16 cellular contexts compared by ENCODE assay signal in genomic region chr6:14964486-14964885, GRCh38.
"Had no signal": no experiment of that assay in that cellular context is flagged by ENCODE, and none has a peak within 500 bp of the region (broad histone marks: within the 10 kb centered on the region; RNA-seq: fewer than 3 reads in every experiment).

No MANE protein-coding gene starts in this region.

- H3K4me1 Mint-ChIP-seq: activated B cell treated with CpG ODN at 0.5 μM for 24 hours; activated CD4-positive, alpha-beta T cell treated with anti-CD3 and anti-CD28 coated beads, Interleukin-2, amount 10 ng/mL, durations not matched to agents 24 days and 14 days; stimulated activated naive CD8-positive, alpha-beta T cell treated with anti-CD3 and anti-CD28 coated beads, Interleukin-15, amount 100 ng/mL, for 72 hours; T-helper 17 cell had no signal

- H3K27ac Mint-ChIP-seq: activated B cell treated with CpG ODN at 0.5 μM for 24 hours; activated CD4-positive, alpha-beta T cell treated with anti-CD3 and anti-CD28 coated beads, Interleukin-2, amount 10 ng/mL, durations not matched to agents 24 days and 14 days; activated T-helper 2 cell treated with anti-CD3 and anti-CD28 coated beads, Interferon-gamma antibody, Interleukin-2, Interleukin-4, amounts not matched to agents 10 μg/mL and 5 μg/mL and 100 μg/mL, durations not matched to agents 14 hours and 24 hours and 36 hours; memory B cell; stimulated activated naive CD8-positive, alpha-beta T cell treated with anti-CD3 and anti-CD28 coated beads, Interleukin-15, amount 100 ng/mL, for 72 hours; T-helper 17 cell had no signal

- H3K27me3 ChIP-seq: body of pancreas, left lung, pancreas, testis had no signal

- ATAC-seq: body of pancreas; esophagus mucosa; left lung; stimulated activated naive CD8-positive, alpha-beta T cell treated with anti-CD3 and anti-CD28 coated beads, Interleukin-15, amount 100 ng/mL, for 72 hours; T-helper 17 cell had no signal

- H3K36me3 Mint-ChIP-seq: memory B cell had no signal

- DNase-seq: activated B cell treated with CpG ODN at 0.5 μM for 24 hours; activated CD4-positive, alpha-beta T cell treated with anti-CD3 and anti-CD28 coated beads, Interleukin-2, amount 10 ng/mL, durations not matched to agents 24 days and 14 days; activated naive CD4-positive, alpha-beta T cell treated with anti-CD3 and anti-CD28 coated beads, Interleukin-2, amount 50 U/mL, for 16 hours; activated T-cell treated with anti-CD3 and anti-CD28 coated beads for 4 hours; dermis blood vessel endothelial cell; left lung; stimulated activated CD4-positive, alpha-beta T cell treated with anti-CD3 and anti-CD28 coated beads, Interleukin-4, amount 100 ng/mL, for 24 hours; stimulated activated naive CD8-positive, alpha-beta T cell treated with anti-CD3 and anti-CD28 coated beads, Interleukin-15, amount 100 ng/mL, for 72 hours; T-helper 17 cell; testis had no signal

- H3K27me3 Mint-ChIP-seq: activated B cell treated with CpG ODN at 0.5 μM for 24 hours; activated CD4-positive, alpha-beta T cell treated with anti-CD3 and anti-CD28 coated beads, Interleukin-2, amount 10 ng/mL, durations not matched to agents 24 days and 14 days; memory B cell; stimulated activated naive CD8-positive, alpha-beta T cell treated with anti-CD3 and anti-CD28 coated beads, Interleukin-15, amount 100 ng/mL, for 72 hours; T-helper 17 cell had no signal

- H3K4me3 Mint-ChIP-seq: activated B cell treated with CpG ODN at 0.5 μM for 24 hours; activated CD4-positive, alpha-beta T cell treated with anti-CD3 and anti-CD28 coated beads, Interleukin-2, amount 10 ng/mL, durations not matched to agents 24 days and 14 days; memory B cell; nephron; stimulated activated naive CD8-positive, alpha-beta T cell treated with anti-CD3 and anti-CD28 coated beads, Interleukin-15, amount 100 ng/mL, for 72 hours; T-helper 17 cell had no signal

- H3K36me3 ChIP-seq: left lung, pancreas had no signal

- H3K9me3 ChIP-seq: body of pancreas, pancreas, testis had no signal

- H3K9me3 Mint-ChIP-seq: nephron had no signal

- H3K4me1 ChIP-seq: body of pancreas, pancreas, testis had no signal

- H3K27ac ChIP-seq: body of pancreas, left lung, pancreas, testis had no signal

- H3K4me3 ChIP-seq: body of pancreas, left lung, pancreas, testis had no signal
